Comparison of ENCODE assay signal across 8 cellular contexts in the genomic region with DNA sequence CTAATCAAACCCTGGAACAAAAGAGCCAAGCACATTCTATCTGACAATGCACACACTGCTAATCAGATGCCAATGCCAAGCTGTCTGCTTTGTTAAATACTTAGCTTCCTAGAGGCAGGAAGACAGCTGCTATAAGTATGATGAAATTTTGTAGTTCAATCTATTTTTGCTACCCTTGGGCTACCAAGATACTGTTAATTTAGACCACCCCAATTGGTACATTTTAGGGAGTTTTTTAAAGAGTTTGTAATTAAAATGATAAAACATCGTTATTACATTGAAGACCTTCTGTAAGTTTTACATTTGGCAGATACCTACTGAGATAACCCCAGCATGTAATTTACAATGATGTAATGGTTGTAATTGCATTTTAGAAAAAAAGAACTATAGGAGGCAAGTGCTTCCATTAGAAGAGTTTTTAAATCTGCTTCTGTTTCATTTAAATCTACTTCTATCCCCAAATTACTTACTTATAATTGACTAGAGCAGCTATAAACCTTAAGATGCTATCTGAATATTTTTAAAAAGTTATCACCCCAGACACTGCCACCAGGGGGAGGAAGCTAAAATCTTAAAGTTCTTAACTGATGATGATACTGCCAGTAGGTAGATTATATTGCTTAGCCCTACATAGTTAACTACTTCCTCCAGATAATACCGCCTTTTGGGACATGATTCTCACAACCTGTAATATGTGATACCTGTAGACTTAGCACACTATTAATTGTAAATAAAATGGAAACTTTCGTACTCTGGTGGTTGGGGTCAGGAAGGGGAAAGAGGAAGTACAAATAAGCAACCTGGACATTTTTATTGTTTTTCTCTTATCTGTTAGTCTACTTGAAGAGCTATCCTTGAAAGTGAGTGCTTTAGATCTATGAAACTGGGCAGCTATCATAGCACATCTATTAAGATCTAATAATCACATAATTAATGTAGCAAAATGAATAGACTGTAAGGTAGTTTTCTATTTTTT.
A peak's percentile ranks its signal among the peaks of the same experiment; 100 is the strongest.
DNase-seq lines count a peak whose midpoint lies in the region; ATAC-seq and TF ChIP-seq lines count a peak whose summit lies in the region.

No MANE protein-coding gene starts in this region.

- no peak overlapping the region for H3K4me3 Mint-ChIP-seq in activated naive CD4-positive, alpha-beta T cell treated with anti-CD3 and anti-CD28 coated beads for 36 hours

- H3K36me3 Mint-ChIP-seq in activated naive CD4-positive, alpha-beta T cell treated with anti-CD3 and anti-CD28 coated beads for 36 hours (ENCODE audit: low read depth), result peaks cover 4% of the 10 kb centered on the region

- no peaks in the 10 kb centered on the region for H3K27me3 ChIP-seq in uterus

- DNase-seq in stimulated activated CD4-positive, alpha-beta T cell treated with anti-CD3 and anti-CD28 coated beads, Interleukin-12 subunit alpha, Interleukin-12 subunit beta, amount 100 ng/mL, for 4 hours, result peak; percentile 19
- DNase-seq in stimulated activated CD4-positive, alpha-beta T cell treated with anti-CD3 and anti-CD28 coated beads, Interleukin-1b, Interleukin-23, amount 100 ng/mL, for 48 hours, result no peak
- DNase-seq in NCI-H345 (lab: John Stamatoyannopoulos, UW), result peak; percentile 57
- peak; percentile 55 for DNase-seq in activated naive CD4-positive, alpha-beta T cell treated with anti-CD3 and anti-CD28 coated beads for 36 hours
- DNase-seq in left kidney (ENCODE audit: low read depth, low spot score), result peak; percentile 9
- peak in 1 of 2 donors; percentile 18 for DNase-seq in uterus

- H3K27me3 Mint-ChIP-seq in activated naive CD4-positive, alpha-beta T cell treated with anti-CD3 and anti-CD28 coated beads for 36 hours (ENCODE audit: low read depth), result no peaks in the 10 kb centered on the region

- peak; percentile 25 to 48 (median 38) for TF ChIP-seq CTCF in uterus (IDR thresholded peaks at IDR 0.05)

- H3K4me3 ChIP-seq in uterus, result no peak overlapping the region

- intact Hi-C loops in activated naive CD4-positive, alpha-beta T cell treated with anti-CD3 and anti-CD28 coated beads for 36 hours (cut with micrococcal nuclease), result loop anchor here (1.0 to 10.0 kb wide), 3 partner anchors 600 to 817 kb away; a partner anchor contains a TSS
- intact Hi-C loops in uterus (cut with DNase I; ENCODE audit: low total_unique reads), result no loop called here

- H3K27ac ChIP-seq in uterus, result no peak overlapping the region

- no peak overlapping the region for H3K27ac Mint-ChIP-seq in activated naive CD4-positive, alpha-beta T cell treated with anti-CD3 and anti-CD28 coated beads for 36 hours

- CTCF ChIA-PET in activated naive CD4-positive, alpha-beta T cell treated with anti-CD3 and anti-CD28 coated beads for 36 hours (lab: Charles Lee), result interaction anchor here (0.6 to 1.8 kb wide), 9 partner anchors 8 to 679 kb away, joined by 3 to 7 read pairs (median 3); no protein-coding TSS in a partner anchor

- no peaks in the 10 kb centered on the region for H3K9me3 Mint-ChIP-seq in activated naive CD4-positive, alpha-beta T cell treated with anti-CD3 and anti-CD28 coated beads for 36 hours

- H3K9me3 ChIP-seq in uterus, result no peaks in the 10 kb centered on the region

- ATAC-seq in GM19035 (IDR thresholded peaks at IDR 0.05; ENCODE audit: unreplicated experiment) (no peak), GM21576 (IDR thresholded peaks at IDR 0.05; ENCODE audit: unreplicated experiment) (no peak)

- H3K4me1 Mint-ChIP-seq in activated naive CD4-positive, alpha-beta T cell treated with anti-CD3 and anti-CD28 coated beads for 36 hours (ENCODE audit: low read depth), result peaks cover 6% of the 10 kb centered on the region

- H3K4me1 ChIP-seq in uterus, result no peaks in the 10 kb centered on the region

- no peaks in the 10 kb centered on the region for H3K36me3 ChIP-seq in uterus

- no peak for TF ChIP-seq POLR2A in uterus (IDR thresholded peaks at IDR 0.05)
